In genomic region chr1:24912359-24913273, GRCh38 we compare ENCODE assay signal across 10 cellular contexts. TPM values are rescaled to one million over a fixed set of nuclear protein-coding genes. Genes with fewer than 3 reads are reported as not detected.
A peak's percentile ranks its signal among the peaks of the same experiment; 100 is the strongest.
DNase-seq lines count a peak whose midpoint lies in the region; ATAC-seq and TF ChIP-seq lines count a peak whose summit lies in the region.
"Had no signal": no experiment of that assay in that cellular context is flagged by ENCODE, and none has a peak within 500 bp of the region (broad histone marks: within the 10 kb centered on the region; RNA-seq: fewer than 3 reads in every experiment).

No MANE protein-coding gene starts in this region.

- H2AK9ac ChIP-seq in IMR-90 (replicated peaks; ENCODE audit: low read depth, low read length, poor library complexity) = peak overlapping the region; percentile 65

- H4K5ac ChIP-seq in IMR-90 (ENCODE audit: low read depth, low read length) = no peak overlapping the region

- H3K4me2 ChIP-seq in IMR-90 (ENCODE audit: low read depth, low read length) = no peak overlapping the region

- DNase-seq in CD8-positive, alpha-beta T cell = peak in 2 of 7 experiments; percentile 39 to 45
- DNase-seq in IMR-90 = no peak
- no peak for DNase-seq in activated naive CD8-positive, alpha-beta T cell treated with anti-CD3 and anti-CD28 coated beads, Interleukin-2, amount 50 U/mL, for 24 hours
- peak; percentile 2 for DNase-seq in nephron progenitor cell
- no peak for DNase-seq in HCEC 1CT
- no peak for DNase-seq in AG20443 (ENCODE audit: low spot score)
- DNase-seq: cerebellar nuclear complex, RPMI8226 had no signal

- H3K56ac ChIP-seq in IMR-90 (ENCODE audit: extremely low read depth, insufficient read depth, low read length) = no peak overlapping the region

- peaks cover 86% of the 10 kb centered on the region for H3K4me1 Mint-ChIP-seq in CD8-positive, alpha-beta T cell (ENCODE audit: low read depth)
- peaks cover 93% of the 10 kb centered on the region for H3K4me1 Mint-ChIP-seq in activated naive CD8-positive, alpha-beta T cell treated with anti-CD3 and anti-CD28 coated beads, Interleukin-2, amount 50 U/mL, for 24 hours
- peaks cover 70% of the 10 kb centered on the region for H3K4me1 Mint-ChIP-seq in nephron progenitor cell

- H3K79me1 ChIP-seq in IMR-90 (ENCODE audit: low read depth in 1 of 2, low read length in 2 of 2) = no peaks in the 10 kb centered on the region

- no peak overlapping the region for H3K4ac ChIP-seq in IMR-90 (ENCODE audit: low read depth, low read length)

- POLR2A ChIA-PET in CD8-positive, alpha-beta T cell (lab: Charles Lee) = interaction anchor here (0.6 to 9.4 kb wide), 8 partner anchors 13 to 1087 kb away, joined by 3 to 195 read pairs (median 4); partner anchors contain the start of genes HMGCL and RUNX3
- POLR2A ChIA-PET in IMR-90 (lab: Charles Lee; ENCODE audit: unreplicated experiment) = no interaction called here

- no peak overlapping the region for H3K9ac ChIP-seq in IMR-90 (ENCODE audit: low read depth, low read length)

- H4K20me1 ChIP-seq in IMR-90 (ENCODE audit: insufficient read depth, low read length) = no peaks in the 10 kb centered on the region

- H3K36me3 ChIP-seq in CD8-positive, alpha-beta T cell (ENCODE audit: insufficient read depth, low read length) = peaks cover 56% of the 10 kb centered on the region
- no peaks in the 10 kb centered on the region for H3K36me3 ChIP-seq in IMR-90 (ENCODE audit: control insufficient read depth, insufficient read depth, low read length)

- peak; percentile 5 for ATAC-seq in CD8-positive, alpha-beta T cell
- ATAC-seq in IMR-90 (ENCODE audit: low read depth) (no peak), HG03139 (IDR thresholded peaks at IDR 0.05; ENCODE audit: unreplicated experiment) (no peak)
- ATAC-seq in activated naive CD8-positive, alpha-beta T cell treated with anti-CD3 and anti-CD28 coated beads, Interleukin-2, amount 50 U/mL, for 24 hours = peak; percentile 20

- peaks cover 82% of the 10 kb centered on the region for H3K36me3 Mint-ChIP-seq in CD8-positive, alpha-beta T cell
- peaks cover 71% of the 10 kb centered on the region for H3K36me3 Mint-ChIP-seq in activated naive CD8-positive, alpha-beta T cell treated with anti-CD3 and anti-CD28 coated beads, Interleukin-2, amount 50 U/mL, for 24 hours (ENCODE audit: low read depth)
- peaks cover 4% of the 10 kb centered on the region for H3K36me3 Mint-ChIP-seq in nephron progenitor cell (ENCODE audit: low read depth)

- H3K27ac Mint-ChIP-seq in CD8-positive, alpha-beta T cell = peak overlapping the region; percentile 100
- peak overlapping the region; percentile 95 for H3K27ac Mint-ChIP-seq in activated naive CD8-positive, alpha-beta T cell treated with anti-CD3 and anti-CD28 coated beads, Interleukin-2, amount 50 U/mL, for 24 hours
- no peak overlapping the region for H3K27ac Mint-ChIP-seq in nephron progenitor cell

- H3K27me3 Mint-ChIP-seq in CD8-positive, alpha-beta T cell (ENCODE audit: low read depth) = no peaks in the 10 kb centered on the region
- H3K27me3 Mint-ChIP-seq in activated naive CD8-positive, alpha-beta T cell treated with anti-CD3 and anti-CD28 coated beads, Interleukin-2, amount 50 U/mL, for 24 hours = no peaks in the 10 kb centered on the region
- peaks cover 11% of the 10 kb centered on the region for H3K27me3 Mint-ChIP-seq in nephron progenitor cell (ENCODE audit: low read depth, poor library complexity)

- H4K8ac ChIP-seq in IMR-90 (ENCODE audit: low read depth in 2 of 2, low read length in 2 of 2) = no peak overlapping the region

- peak overlapping the region; percentile 43 for H2AFZ ChIP-seq in IMR-90 (replicated peaks; ENCODE audit: low read length, poor library complexity)

- no peak overlapping the region for H2BK120ac ChIP-seq in IMR-90 (ENCODE audit: low read depth, low read length)

- no peak for TF ChIP-seq CTCF in CD8-positive, alpha-beta T cell (IDR thresholded peaks at IDR 0.05)
- no peak for TF ChIP-seq CTCF in IMR-90 (conservative IDR thresholded peaks at IDR 0.05; ENCODE audit: low read depth, low read length)
- no peak for TF ChIP-seq CTCF in nephron progenitor cell (IDR thresholded peaks at IDR 0.05)

- no peak overlapping the region for H3K23ac ChIP-seq in IMR-90 (ENCODE audit: low read depth, low read length)

- TF ChIP-seq RAD21 in IMR-90 (IDR thresholded peaks at IDR 0.05; ENCODE audit: low read length) = no peak

- intact Hi-C loops in CD8-positive, alpha-beta T cell (cut with DNase I, micrococcal nuclease) = loop anchor here in 1 of 2 experiments (5.0 kb wide), 1 partner anchor 55 kb away; no protein-coding TSS in a partner anchor
- intact Hi-C loops in IMR-90 (cut with micrococcal nuclease) = no loop called here

- no peaks in the 10 kb centered on the region for H3K27me3 ChIP-seq in CD8-positive, alpha-beta T cell (ENCODE audit: insufficient read depth, low read length)
- H3K27me3 ChIP-seq in IMR-90 (ENCODE audit: control insufficient read depth, insufficient read depth, low read length) = no peaks in the 10 kb centered on the region; the same call in 1 of the 2 replicates

- H3K18ac ChIP-seq in IMR-90 (ENCODE audit: low read depth, low read length) = no peak overlapping the region

- peak overlapping the region; percentile 90 for H3K27ac ChIP-seq in CD8-positive, alpha-beta T cell (ENCODE audit: low read depth, low read length)
- H3K27ac ChIP-seq in IMR-90 (ENCODE audit: insufficient read depth, low read length) = no peak overlapping the region

- H2BK20ac ChIP-seq in IMR-90 (ENCODE audit: low read depth, low read length) = no peak overlapping the region

- no peak for TF ChIP-seq POLR2A in IMR-90 (IDR thresholded peaks at IDR 0.05; ENCODE audit: low read depth, low read length)

- no TSS peak for BruUV-seq in IMR-90 (replicated peaks; lab: Mats Ljungman, UMichigan)

- no peak overlapping the region for H2BK5ac ChIP-seq in IMR-90 (ENCODE audit: low read depth, low read length, poor library complexity, severe bottlenecking)

- no peak overlapping the region for H4K91ac ChIP-seq in IMR-90 (ENCODE audit: insufficient read depth, low read depth, low read length)

- no peaks in the 10 kb centered on the region for H3K9me3 ChIP-seq in CD8-positive, alpha-beta T cell (ENCODE audit: low read length)
- H3K9me3 ChIP-seq in IMR-90 (ENCODE audit: control insufficient read depth, insufficient read depth, low read length) = peaks cover 1% of the 10 kb centered on the region; the same call in 1 of the 2 replicates

- peak overlapping the region; percentile 15; the same call in 1 of the 2 replicates for H2AK5ac ChIP-seq in IMR-90 (ENCODE audit: low read depth, low read length)

- H2BK15ac ChIP-seq in IMR-90 (ENCODE audit: low read depth, low read length) = no peak overlapping the region

- no peak overlapping the region for H3K14ac ChIP-seq in IMR-90 (replicated peaks; ENCODE audit: low read depth, low read length)

- H3K4me3 ChIP-seq in CD8-positive, alpha-beta T cell (ENCODE audit: low read depth, low read length) = no peak overlapping the region
- H3K4me3 ChIP-seq in IMR-90 (ENCODE audit: insufficient read depth, low read depth, low read length) = no peak overlapping the region

- in situ Hi-C loops in IMR-90 (cut with MboI; ENCODE audit: low sequenced_read_pairs) = no loop called here

- peaks cover 98% of the 10 kb centered on the region for H3K4me1 ChIP-seq in CD8-positive, alpha-beta T cell (ENCODE audit: insufficient read depth, low read length)
- peaks cover 4% of the 10 kb centered on the region; the same call in 1 of the 2 replicates for H3K4me1 ChIP-seq in IMR-90 (ENCODE audit: control insufficient read depth, insufficient read depth, low read length)

- no peaks in the 10 kb centered on the region for H3K9me3 Mint-ChIP-seq in CD8-positive, alpha-beta T cell
- no peaks in the 10 kb centered on the region for H3K9me3 Mint-ChIP-seq in activated naive CD8-positive, alpha-beta T cell treated with anti-CD3 and anti-CD28 coated beads, Interleukin-2, amount 50 U/mL, for 24 hours
- peaks cover 5% of the 10 kb centered on the region for H3K9me3 Mint-ChIP-seq in nephron progenitor cell

- dilution Hi-C loops in IMR-90 (cut with HindIII; ENCODE audit: low sequenced_read_pairs, unreplicated experiment) = no loop called here

- no peaks in the 10 kb centered on the region for H3K9me1 ChIP-seq in IMR-90 (ENCODE audit: insufficient read depth, low read length)

- CTCF ChIA-PET in CD8-positive, alpha-beta T cell (lab: Charles Lee) = interaction anchor here (0.6 to 6.8 kb wide), 9 partner anchors 12 to 188 kb away, joined by 3 to 100 read pairs (median 6); partner anchors contain the start of gene RUNX3
- CTCF ChIA-PET in IMR-90 (lab: Yijun Ruan, JAX) = no interaction called here

- H3K4me3 Mint-ChIP-seq in CD8-positive, alpha-beta T cell = peak overlapping the region; percentile 37
- peak overlapping the region; percentile 42 for H3K4me3 Mint-ChIP-seq in activated naive CD8-positive, alpha-beta T cell treated with anti-CD3 and anti-CD28 coated beads, Interleukin-2, amount 50 U/mL, for 24 hours
- no peak overlapping the region for H3K4me3 Mint-ChIP-seq in nephron progenitor cell

- 74% methylated on average over 6 of the region's 13 CpGs; no CpG with 5 or more reads in 1 of the 2 experiments for WGBS in IMR-90 (ENCODE audit: extremely low coverage in 2 of 2, insufficient read length in 1 of 2), 2 experiments

TF ChIP-seq in IMR-90, 13 proteins besides CTCF, POLR2A, EP300 and RAD21:
- no peak for TF ChIP-seq FOS (IDR thresholded peaks at IDR 0.05; ENCODE audit: low read depth, low read length)

RNA-seq across cellular contexts. Expression of gene RUNX3, which starts 17.5 kb away (rescaled TPM):
- total RNA-seq in CD8-positive, alpha-beta T cell = 100 to 1,000 TPM; 423 to 424 TPM
- total RNA-seq in IMR-90 (2012; rRNA removed) = not detected in 2 replicates
- 0.07 TPM in 2 replicates for polyA plus RNA-seq in IMR-90 (2012; rRNA removed)
- polyA plus RNA-seq in IMR-90 (2012; cell fraction: cytosol; rRNA removed) = 0.01 and 0.04 TPM in 2 replicates
- 0.02 TPM in 1 of 2 replicates, not detected in the other for polyA plus RNA-seq in IMR-90 (2012; cell fraction: nucleus; rRNA removed; ENCODE audit: low replicate concordance)
- total RNA-seq: epithelial cell of proximal tubule had no signal

Comparison
In these comparisons a context has a peak if more than half of its experiments do, and no peak if none do; other contexts are left out.
1. ATAC-seq: peak in CD8-positive, alpha-beta T cell (single experiment) and activated naive CD8-positive, alpha-beta T cell treated with anti-CD3 and anti-CD28 coated beads, Interleukin-2, amount 50 U/mL, for 24 hours (single experiment); none in IMR-90 (single experiment) and HG03139 (single experiment).
2. RNA of gene RUNX3, which starts 17.5 kb away (total RNA-seq): 423 to 424 TPM in CD8-positive, alpha-beta T cell; not detected in IMR-90; every median in the first group is over 100 times any median in the second.